ENCODE assay signal across 25 cellular contexts in genomic region chr6:129163551-129163950, GRCh38.
DNase-seq lines count a peak whose midpoint lies in the region; ATAC-seq, FAIRE-seq and TF ChIP-seq lines count a peak whose summit lies in the region.
"Had no signal": no experiment of that assay in that cellular context is flagged by ENCODE, and none has a peak within 500 bp of the region (broad histone marks: within the 10 kb centered on the region; RNA-seq: fewer than 3 reads in every experiment).

No MANE protein-coding gene starts in this region.

- H3K27ac ChIP-seq in HepG2 (ENCODE audit: extremely low read length, insufficient read depth, low read length) (no peak overlapping the region), right lobe of liver (no peak overlapping the region), PC-3 (ENCODE audit: low read length) (no peak overlapping the region), osteoblast (ENCODE audit: low read depth, low read length) (no peak overlapping the region), hepatocyte (no peak overlapping the region)
- H3K27ac ChIP-seq: BLaER1 had no signal

- FAIRE-seq in HepG2 (lab: Jason Lieb, UNC): no peak
- FAIRE-seq: A204.1, G401.6, GM12891, GM19239 had no signal

- H3K9me2 ChIP-seq in PC-3 (replicated peaks; ENCODE audit: low read length) (no peaks in the 10 kb centered on the region), hepatocyte (replicated peaks; ENCODE audit: insufficient read depth) (no peaks in the 10 kb centered on the region)

- H3K4me1 ChIP-seq in HepG2 (ENCODE audit: insufficient read depth, low read length): no peaks in the 10 kb centered on the region
- no peaks in the 10 kb centered on the region for H3K4me1 ChIP-seq in right lobe of liver
- no peaks in the 10 kb centered on the region for H3K4me1 ChIP-seq in PC-3 (ENCODE audit: insufficient read depth, low read length)
- H3K4me1 ChIP-seq in osteoblast (ENCODE audit: insufficient read depth, low read length): no peaks in the 10 kb centered on the region
- H3K4me1 ChIP-seq in hepatocyte (ENCODE audit: insufficient read depth): no peaks in the 10 kb centered on the region
- H3K4me1 ChIP-seq: BE2C, BLaER1 had no signal

- H3K79me2 ChIP-seq in HepG2 (ENCODE audit: insufficient read depth, low read length) (no peaks in the 10 kb centered on the region), PC-3 (ENCODE audit: low read length) (no peaks in the 10 kb centered on the region), osteoblast (ENCODE audit: insufficient read depth, low read length) (no peaks in the 10 kb centered on the region), hepatocyte (no peaks in the 10 kb centered on the region)

- H3F3A ChIP-seq in PC-3 (ENCODE audit: low read length, unreplicated experiment): no peaks in the 10 kb centered on the region

- H2AFZ ChIP-seq in HepG2 (ENCODE audit: low read length) (peak overlapping the region; percentile 5), PC-3 (ENCODE audit: low read length) (no peak overlapping the region), osteoblast (ENCODE audit: low read length) (no peak overlapping the region), hepatocyte (no peak overlapping the region)

- in situ Hi-C loops in HepG2 (cut with HindIII; ENCODE audit: extremely low pct_ligation_motif_present, low pct_unique_long_range_greater_than_20kb): no loop called here

- no peak for DNase-seq in HepG2 (ENCODE audit: low spot score)
- DNase-seq in right lobe of liver: no peak
- peak; percentile 68 for DNase-seq in PC-3
- DNase-seq in epithelial cell of esophagus (ENCODE audit: low read depth): peak; percentile 50
- DNase-seq in osteoblast (ENCODE audit: insufficient read length, low spot score, missing footprints): peak; percentile 36
- DNase-seq in DMS153 treated with DMSO at 0.1 percent for 48 hours (lab: John Stamatoyannopoulos, UW; ENCODE audit: unreplicated experiment): no peak
- no peak for DNase-seq in activated CD4-positive, alpha-beta T cell treated with anti-CD3 and anti-CD28 coated beads, Interleukin-2, amount 50 U/mL, for 4 hours
- DNase-seq in hepatocyte (ENCODE audit: low spot score): no peak
- DNase-seq: 8988T; ACHN; BE2C; C1 segment of cervical spinal cord; CD4-positive, alpha-beta memory T cell; CD4-positive, CD25-positive, alpha-beta regulatory T cell; CD8-positive, alpha-beta memory T cell; COR-L47; DMS 273 treated with DMSO at 0.1 percent for 48 hours; DMS153; DMS79 treated with DMSO at 0.1 percent for 48 hours; GF-D8 had no signal

- TF ChIP-seq RAD21 in HepG2 (CRISPR knock-in tag; IDR thresholded peaks at IDR 0.05): no peak

- POLR2A ChIA-PET in HepG2 (lab: Yijun Ruan, JAX): no interaction called here
- POLR2A ChIA-PET in PC-3 (lab: Charles Lee; ENCODE audit: unreplicated experiment): no interaction called here

- TF ChIP-seq CTCF in HepG2 (CRISPR knock-in tag; IDR thresholded peaks at IDR 0.05) (no peak), right lobe of liver (IDR thresholded peaks at IDR 0.05) (no peak), PC-3 (conservative IDR thresholded peaks at IDR 0.05; ENCODE audit: low read depth, low read length) (no peak), epithelial cell of esophagus (IDR thresholded peaks at IDR 0.05; ENCODE audit: insufficient read depth, low read depth, low read length, missing control alignments) (no peak), osteoblast (IDR thresholded peaks at IDR 0.05; ENCODE audit: extremely low read depth, low read depth, low read length) (no peak), hepatocyte (IDR thresholded peaks at IDR 0.05; ENCODE audit: poor library complexity) (no peak)

- H3K4me3 ChIP-seq in HepG2 (replicated peaks in 1 of 3; ENCODE audit: insufficient read depth in 1 of 3, low read depth in 2 of 3, low read length in 3 of 3) (no peak overlapping the region), right lobe of liver (no peak overlapping the region), PC-3 (ENCODE audit: low read length) (no peak overlapping the region), epithelial cell of esophagus (ENCODE audit: low read length) (no peak overlapping the region), osteoblast (ENCODE audit: insufficient read depth, low read length) (no peak overlapping the region), hepatocyte (no peak overlapping the region)
- H3K4me3 ChIP-seq: BLaER1 had no signal

- intact Hi-C loops in HepG2 (cut with micrococcal nuclease; ENCODE audit: unreplicated experiment): no loop called here
- intact Hi-C loops in right lobe of liver (cut with DNase I): no loop called here
- intact Hi-C loops in PC-3 (cut with micrococcal nuclease): no loop called here

- no peaks in the 10 kb centered on the region for H4K20me1 ChIP-seq in HepG2 (ENCODE audit: insufficient read depth, low read length)
- no peaks in the 10 kb centered on the region for H4K20me1 ChIP-seq in PC-3 (ENCODE audit: low read length)
- no peaks in the 10 kb centered on the region for H4K20me1 ChIP-seq in osteoblast (ENCODE audit: insufficient read depth, low read length)
- no peaks in the 10 kb centered on the region for H4K20me1 ChIP-seq in hepatocyte (ENCODE audit: insufficient read depth, poor library complexity, severe bottlenecking)
- H4K20me1 ChIP-seq: BLaER1 had no signal

- BruUV-seq in HepG2 (replicated peaks; lab: Mats Ljungman, UMichigan) (no TSS peak), PC-3 (replicated peaks; lab: Mats Ljungman, UMichigan) (no TSS peak)

- TF ChIP-seq EP300 in HepG2 (IDR thresholded peaks at IDR 0.05; ENCODE audit: low read depth in 2 of 2, low read length in 2 of 2) (no peak), HepG2 (CRISPR knock-in tag; IDR thresholded peaks at IDR 0.05; ENCODE audit: borderline replicate concordance) (no peak)

- no peak overlapping the region for H3K4me2 ChIP-seq in HepG2 (ENCODE audit: low read depth, low read length)
- no peak overlapping the region for H3K4me2 ChIP-seq in PC-3 (ENCODE audit: low read length)
- no peak overlapping the region for H3K4me2 ChIP-seq in osteoblast (ENCODE audit: insufficient read depth, low read length)
- H3K4me2 ChIP-seq in hepatocyte: no peak overlapping the region
- H3K4me2 ChIP-seq: BLaER1 had no signal

- ATAC-seq in HepG2 (no peak), right lobe of liver (no peak), PC-3 (no peak)

- CTCF ChIA-PET in HepG2 (lab: Yijun Ruan, JAX; ENCODE audit: low intra/inter-chr PET ratio, low total read pairs) (no interaction called here), PC-3 (lab: Charles Lee) (no interaction called here)

- no peak overlapping the region for H3K9ac ChIP-seq in HepG2 (ENCODE audit: insufficient read depth, low read depth, low read length)
- no peak overlapping the region for H3K9ac ChIP-seq in PC-3 (ENCODE audit: low read length)
- H3K9ac ChIP-seq: BLaER1 had no signal

- no peak for TF ChIP-seq POLR2A in HepG2 (IDR thresholded peaks at IDR 0.05; ENCODE audit: insufficient read depth in 1 of 2, low read depth in 2 of 2, low read length in 2 of 2)
- no peak for TF ChIP-seq POLR2A in right lobe of liver (IDR thresholded peaks at IDR 0.05)

- H3K27me3 ChIP-seq in HepG2 (ENCODE audit: control insufficient read depth in 1 of 2, insufficient read depth in 2 of 2, low read length in 2 of 2): no peaks in the 10 kb centered on the region; a peak in 1 of 5 replicates
- no peaks in the 10 kb centered on the region for H3K27me3 ChIP-seq in right lobe of liver
- H3K27me3 ChIP-seq in PC-3 (ENCODE audit: low read length): no peaks in the 10 kb centered on the region
- no peaks in the 10 kb centered on the region for H3K27me3 ChIP-seq in osteoblast (ENCODE audit: insufficient read depth, low read length)
- H3K27me3 ChIP-seq in hepatocyte: no peaks in the 10 kb centered on the region
- H3K27me3 ChIP-seq: BE2C, BLaER1 had no signal

- 3% methylated on average over 2 of the region's 2 CpGs for WGBS in HepG2 (ENCODE audit: low lambda C conversion rate)
- 73% methylated on average over 2 of the region's 2 CpGs for WGBS in right lobe of liver (ENCODE audit: insufficient coverage, low coverage, low lambda C conversion rate, missing lambda C conversion rate)
- 95% methylated on average over 2 of the region's 2 CpGs for WGBS in hepatocyte (ENCODE audit: low lambda C conversion rate, missing lambda C conversion rate)

- H3K9me3 ChIP-seq in HepG2 (ENCODE audit: low read length) (no peaks in the 10 kb centered on the region), right lobe of liver (no peaks in the 10 kb centered on the region), PC-3 (ENCODE audit: low read length) (no peaks in the 10 kb centered on the region), osteoblast (ENCODE audit: low read depth, low read length) (no peaks in the 10 kb centered on the region), hepatocyte (ENCODE audit: low read depth) (no peaks in the 10 kb centered on the region)
- H3K9me3 ChIP-seq: BE2C, BLaER1 had no signal

- H3K36me3 ChIP-seq in HepG2 (replicated peaks in 1 of 2; ENCODE audit: control insufficient read depth in 1 of 2, insufficient read depth in 2 of 2, low read length in 2 of 2): no peaks in the 10 kb centered on the region
- no peaks in the 10 kb centered on the region for H3K36me3 ChIP-seq in right lobe of liver
- H3K36me3 ChIP-seq in PC-3 (ENCODE audit: low read depth, low read length): no peaks in the 10 kb centered on the region
- no peaks in the 10 kb centered on the region for H3K36me3 ChIP-seq in osteoblast (ENCODE audit: insufficient read depth, low read length)
- H3K36me3 ChIP-seq in hepatocyte (replicated peaks; ENCODE audit: insufficient read depth, low read depth): no peaks in the 10 kb centered on the region
- H3K36me3 ChIP-seq: BE2C, BLaER1 had no signal

TF ChIP-seq in HepG2, 621 proteins besides CTCF, POLR2A, EP300 and RAD21 (continues in another document):
- TF ChIP-seq, protein P1, sequence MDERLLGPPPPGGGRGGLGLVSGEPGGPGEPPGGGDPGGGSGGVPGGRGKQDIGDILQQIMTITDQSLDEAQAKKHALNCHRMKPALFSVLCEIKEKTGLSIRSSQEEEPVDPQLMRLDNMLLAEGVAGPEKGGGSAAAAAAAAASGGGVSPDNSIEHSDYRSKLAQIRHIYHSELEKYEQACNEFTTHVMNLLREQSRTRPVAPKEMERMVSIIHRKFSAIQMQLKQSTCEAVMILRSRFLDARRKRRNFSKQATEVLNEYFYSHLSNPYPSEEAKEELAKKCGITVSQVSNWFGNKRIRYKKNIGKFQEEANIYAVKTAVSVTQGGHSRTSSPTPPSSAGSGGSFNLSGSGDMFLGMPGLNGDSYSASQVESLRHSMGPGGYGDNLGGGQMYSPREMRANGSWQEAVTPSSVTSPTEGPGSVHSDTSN (CRISPR knock-in tag; IDR thresholded peaks at IDR 0.05): no peak
- no peak for TF ChIP-seq ARHGAP35 (CRISPR knock-in tag; IDR thresholded peaks at IDR 0.05; ENCODE audit: borderline replicate concordance)

Comparison
In these comparisons a context has a peak if more than half of its experiments do, and no peak if none do; other contexts are left out.
1. DNase-seq: peak in PC-3 (single experiment), epithelial cell of esophagus (single experiment) and osteoblast (single experiment); none in HepG2 (single experiment), right lobe of liver (0 of 3), DMS153 treated with DMSO at 0.1 percent for 48 hours (single experiment), activated CD4-positive, alpha-beta T cell treated with anti-CD3 and anti-CD28 coated beads, Interleukin-2, amount 50 U/mL, for 4 hours (0 of 2) and hepatocyte (single experiment).